1 cellular context compared by ENCODE assay signal in the genomic region with DNA sequence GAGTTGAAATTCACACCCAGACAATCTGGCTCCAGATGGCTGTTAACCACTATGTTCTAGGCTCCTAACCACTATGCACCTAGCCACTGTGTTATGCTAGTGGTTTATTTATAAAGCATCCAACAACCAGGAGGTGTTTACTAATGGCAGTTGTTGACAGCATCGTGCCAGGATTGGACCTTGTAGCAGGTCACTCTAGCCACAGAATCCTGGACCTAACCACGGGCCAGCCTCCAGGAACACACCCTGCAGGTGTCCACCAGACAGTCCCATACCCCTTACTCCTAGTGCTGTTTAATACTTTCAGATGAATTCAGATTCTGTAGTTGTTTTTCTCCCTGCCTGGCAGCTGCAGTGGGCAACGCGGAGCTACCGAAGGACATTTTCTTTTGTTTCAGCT.
TF ChIP-seq lines count a peak whose summit lies in the region.

No MANE protein-coding gene starts in this region.

TF ChIP-seq in GM23338, 12 proteins besides CTCF, POLR2A, EP300 and RAD21 (continued from another document):
- TF ChIP-seq, protein P1, sequence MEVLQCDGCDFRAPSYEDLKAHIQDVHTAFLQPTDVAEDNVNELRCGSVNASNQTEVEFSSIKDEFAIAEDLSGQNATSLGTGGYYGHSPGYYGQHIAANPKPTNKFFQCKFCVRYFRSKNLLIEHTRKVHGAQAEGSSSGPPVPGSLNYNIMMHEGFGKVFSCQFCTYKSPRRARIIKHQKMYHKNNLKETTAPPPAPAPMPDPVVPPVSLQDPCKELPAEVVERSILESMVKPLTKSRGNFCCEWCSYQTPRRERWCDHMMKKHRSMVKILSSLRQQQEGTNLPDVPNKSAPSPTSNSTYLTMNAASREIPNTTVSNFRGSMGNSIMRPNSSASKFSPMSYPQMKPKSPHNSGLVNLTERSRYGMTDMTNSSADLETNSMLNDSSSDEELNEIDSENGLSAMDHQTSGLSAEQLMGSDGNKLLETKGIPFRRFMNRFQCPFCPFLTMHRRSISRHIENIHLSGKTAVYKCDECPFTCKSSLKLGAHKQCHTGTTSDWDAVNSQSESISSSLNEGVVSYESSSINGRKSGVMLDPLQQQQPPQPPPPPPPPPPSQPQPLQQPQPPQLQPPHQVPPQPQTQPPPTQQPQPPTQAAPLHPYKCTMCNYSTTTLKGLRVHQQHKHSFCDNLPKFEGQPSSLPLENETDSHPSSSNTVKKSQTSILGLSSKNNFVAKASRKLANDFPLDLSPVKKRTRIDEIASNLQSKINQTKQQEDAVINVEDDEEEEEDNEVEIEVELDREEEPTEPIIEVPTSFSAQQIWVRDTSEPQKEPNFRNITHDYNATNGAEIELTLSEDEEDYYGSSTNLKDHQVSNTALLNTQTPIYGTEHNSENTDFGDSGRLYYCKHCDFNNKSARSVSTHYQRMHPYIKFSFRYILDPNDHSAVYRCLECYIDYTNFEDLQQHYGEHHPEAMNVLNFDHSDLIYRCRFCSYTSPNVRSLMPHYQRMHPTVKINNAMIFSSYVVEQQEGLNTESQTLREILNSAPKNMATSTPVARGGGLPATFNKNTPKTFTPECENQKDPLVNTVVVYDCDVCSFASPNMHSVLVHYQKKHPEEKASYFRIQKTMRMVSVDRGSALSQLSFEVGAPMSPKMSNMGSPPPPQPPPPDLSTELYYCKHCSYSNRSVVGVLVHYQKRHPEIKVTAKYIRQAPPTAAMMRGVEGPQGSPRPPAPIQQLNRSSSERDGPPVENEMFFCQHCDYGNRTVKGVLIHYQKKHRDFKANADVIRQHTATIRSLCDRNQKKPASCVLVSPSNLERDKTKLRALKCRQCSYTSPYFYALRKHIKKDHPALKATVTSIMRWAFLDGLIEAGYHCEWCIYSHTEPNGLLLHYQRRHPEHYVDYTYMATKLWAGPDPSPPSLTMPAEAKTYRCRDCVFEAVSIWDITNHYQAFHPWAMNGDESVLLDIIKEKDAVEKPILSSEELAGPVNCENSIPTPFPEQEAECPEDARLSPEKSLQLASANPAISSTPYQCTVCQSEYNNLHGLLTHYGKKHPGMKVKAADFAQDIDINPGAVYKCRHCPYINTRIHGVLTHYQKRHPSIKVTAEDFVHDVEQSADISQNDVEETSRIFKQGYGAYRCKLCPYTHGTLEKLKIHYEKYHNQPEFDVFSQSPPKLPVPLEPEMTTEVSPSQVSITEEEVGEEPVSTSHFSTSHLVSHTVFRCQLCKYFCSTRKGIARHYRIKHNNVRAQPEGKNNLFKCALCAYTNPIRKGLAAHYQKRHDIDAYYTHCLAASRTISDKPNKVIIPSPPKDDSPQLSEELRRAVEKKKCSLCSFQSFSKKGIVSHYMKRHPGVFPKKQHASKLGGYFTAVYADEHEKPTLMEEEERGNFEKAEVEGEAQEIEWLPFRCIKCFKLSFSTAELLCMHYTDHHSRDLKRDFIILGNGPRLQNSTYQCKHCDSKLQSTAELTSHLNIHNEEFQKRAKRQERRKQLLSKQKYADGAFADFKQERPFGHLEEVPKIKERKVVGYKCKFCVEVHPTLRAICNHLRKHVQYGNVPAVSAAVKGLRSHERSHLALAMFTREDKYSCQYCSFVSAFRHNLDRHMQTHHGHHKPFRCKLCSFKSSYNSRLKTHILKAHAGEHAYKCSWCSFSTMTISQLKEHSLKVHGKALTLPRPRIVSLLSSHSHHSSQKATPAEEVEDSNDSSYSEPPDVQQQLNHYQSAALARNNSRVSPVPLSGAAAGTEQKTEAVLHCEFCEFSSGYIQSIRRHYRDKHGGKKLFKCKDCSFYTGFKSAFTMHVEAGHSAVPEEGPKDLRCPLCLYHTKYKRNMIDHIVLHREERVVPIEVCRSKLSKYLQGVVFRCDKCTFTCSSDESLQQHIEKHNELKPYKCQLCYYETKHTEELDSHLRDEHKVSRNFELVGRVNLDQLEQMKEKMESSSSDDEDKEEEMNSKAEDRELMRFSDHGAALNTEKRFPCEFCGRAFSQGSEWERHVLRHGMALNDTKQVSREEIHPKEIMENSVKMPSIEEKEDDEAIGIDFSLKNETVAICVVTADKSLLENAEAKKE (CRISPR knock-in tag; IDR thresholded peaks at IDR 0.05) = no peak
